In the genomic region with DNA sequence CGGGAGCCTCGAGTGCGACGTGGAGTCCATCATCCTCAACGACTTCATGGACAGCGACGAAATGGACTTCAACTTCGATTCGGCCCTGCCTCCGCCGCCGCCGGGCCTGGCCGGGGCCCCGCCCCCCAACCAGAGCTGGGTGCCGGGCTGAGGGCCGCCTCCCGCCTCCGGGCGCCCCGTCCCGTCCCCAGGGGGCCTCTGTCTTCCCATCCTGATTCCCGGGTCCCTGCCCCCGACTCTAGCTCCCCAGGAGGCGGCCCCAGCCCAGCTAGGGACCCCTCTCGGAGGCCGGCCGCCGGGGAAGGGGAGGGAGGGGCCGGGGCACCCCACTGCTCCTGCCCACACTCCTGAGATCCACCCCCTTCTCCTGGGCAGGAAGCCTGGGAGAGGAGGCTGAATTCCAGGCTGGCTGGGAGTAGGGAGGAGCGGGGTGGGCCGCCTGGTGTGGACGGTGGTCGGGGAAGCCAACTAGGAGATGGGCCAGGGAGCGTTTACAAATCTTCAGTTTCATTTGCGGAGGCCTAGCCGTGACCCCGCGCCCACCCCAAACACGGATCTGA, we compare ENCODE assay signal across 8 cellular contexts. TPM values are rescaled to one million over a fixed set of nuclear protein-coding genes. Genes with fewer than 3 reads are reported as not detected.
A peak's percentile ranks its signal among the peaks of the same experiment; 100 is the strongest.
DNase-seq lines count a peak whose midpoint lies in the region; ATAC-seq and TF ChIP-seq lines count a peak whose summit lies in the region.

No MANE protein-coding gene starts in this region.

- DNase-seq in BE2C, result no peak
- peak; percentile 96 for DNase-seq in NCI-H748 (lab: John Stamatoyannopoulos, UW; ENCODE audit: unreplicated experiment)
- no peak for DNase-seq in epithelial cell of esophagus (ENCODE audit: low read depth)
- DNase-seq in naive thymus-derived CD8-positive, alpha-beta T cell, result no peak
- DNase-seq in SK-N-DZ (ENCODE audit: low spot score), result no peak
- DNase-seq in NCI-H2107 treated with DMSO at 0.1 percent for 48 hours (lab: John Stamatoyannopoulos, UW; ENCODE audit: unreplicated experiment), result no peak

- H3K9me3 Mint-ChIP-seq in naive thymus-derived CD8-positive, alpha-beta T cell, result peaks cover 0 to 1% (median 0%) of the 10 kb centered on the region in 9 donors

- H3K36me3 Mint-ChIP-seq in naive thymus-derived CD8-positive, alpha-beta T cell, result no peaks in the 10 kb centered on the region

- POLR2A ChIA-PET in naive thymus-derived CD8-positive, alpha-beta T cell (lab: Charles Lee), result interaction anchor here (0.6 to 1.4 kb wide), 2 partner anchors 10 to 506 kb away, joined by 3 to 7 read pairs; no protein-coding TSS in a partner anchor

- H3K4me1 Mint-ChIP-seq in naive thymus-derived CD8-positive, alpha-beta T cell, result peaks cover 7 to 19% (median 15%) of the 10 kb centered on the region in 4 donors

- no peaks in the 10 kb centered on the region for H3K4me1 ChIP-seq in BE2C

- no peaks in the 10 kb centered on the region for H3K9me3 ChIP-seq in BE2C

- H3K4me3 ChIP-seq in BE2C (ENCODE audit: low read depth, low read length), result peak overlapping the region; percentile 43
- peak overlapping the region; percentile 9 for H3K4me3 ChIP-seq in epithelial cell of esophagus (ENCODE audit: low read length)

- no peak for ATAC-seq in naive thymus-derived CD8-positive, alpha-beta T cell
- ATAC-seq in GM21619 (IDR thresholded peaks at IDR 0.05; ENCODE audit: unreplicated experiment) (no peak), HG02763 (IDR thresholded peaks at IDR 0.05; ENCODE audit: unreplicated experiment) (no peak)

- H3K27me3 Mint-ChIP-seq in naive thymus-derived CD8-positive, alpha-beta T cell, result peaks cover 38 to 67% (median 49%) of the 10 kb centered on the region in 5 donors

- peak overlapping the region; percentile 33 to 86 (median 68) for H3K4me3 Mint-ChIP-seq in naive thymus-derived CD8-positive, alpha-beta T cell

- H3K27me3 ChIP-seq in BE2C, result no peaks in the 10 kb centered on the region

- TF ChIP-seq CTCF in BE2C (IDR thresholded peaks at IDR 0.05; ENCODE audit: low read depth, low read length), result no peak
- TF ChIP-seq CTCF in epithelial cell of esophagus (IDR thresholded peaks at IDR 0.05; ENCODE audit: insufficient read depth, low read depth, low read length, missing control alignments), result no peak

- H3K36me3 ChIP-seq in BE2C, result no peaks in the 10 kb centered on the region

- peak overlapping the region in 1 of 10 donors; percentile 33 for H3K27ac Mint-ChIP-seq in naive thymus-derived CD8-positive, alpha-beta T cell

RNA-seq across cellular contexts. Expression of a gene that starts 21.4 kb away (rescaled TPM):
- 29.1 TPM for polyA plus RNA-seq in BE2C (2012; ENCODE audit: insufficient read depth, insufficient read length, low read depth)
- under 1 TPM in 1 of 2 experiments, not detected in 1; 0.19 TPM for total RNA-seq in naive thymus-derived CD8-positive, alpha-beta T cell
- not detected for polyA plus RNA-seq in naive thymus-derived CD8-positive, alpha-beta T cell
- 4.4 and 4.8 TPM in 2 replicates for polyA plus RNA-seq in SK-N-DZ (2014; cell fraction: cytosol; rRNA removed)
- 0.61 and 2.0 TPM in 2 replicates for polyA plus RNA-seq in SK-N-DZ (2014; cell fraction: nucleus; rRNA removed)
